Comparison of ENCODE assay signal across 8 cellular contexts in genomic region chr7:2314209-2314955, GRCh38. TPM values are rescaled to one million over a fixed set of nuclear protein-coding genes. Genes with fewer than 3 reads are reported as not detected.
A peak's percentile ranks its signal among the peaks of the same experiment; 100 is the strongest.
DNase-seq lines count a peak whose midpoint lies in the region; ATAC-seq and TF ChIP-seq lines count a peak whose summit lies in the region.

A gene with protein sequence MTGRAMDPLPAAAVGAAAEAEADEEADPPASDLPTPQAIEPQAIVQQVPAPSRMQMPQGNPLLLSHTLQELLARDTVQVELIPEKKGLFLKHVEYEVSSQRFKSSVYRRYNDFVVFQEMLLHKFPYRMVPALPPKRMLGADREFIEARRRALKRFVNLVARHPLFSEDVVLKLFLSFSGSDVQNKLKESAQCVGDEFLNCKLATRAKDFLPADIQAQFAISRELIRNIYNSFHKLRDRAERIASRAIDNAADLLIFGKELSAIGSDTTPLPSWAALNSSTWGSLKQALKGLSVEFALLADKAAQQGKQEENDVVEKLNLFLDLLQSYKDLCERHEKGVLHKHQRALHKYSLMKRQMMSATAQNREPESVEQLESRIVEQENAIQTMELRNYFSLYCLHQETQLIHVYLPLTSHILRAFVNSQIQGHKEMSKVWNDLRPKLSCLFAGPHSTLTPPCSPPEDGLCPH (minus strand): TSS chr7:2314441. CDS start chr7:2314421, 20 bp downstream.

- H3K4me3 Mint-ChIP-seq in activated CD4-positive, alpha-beta T cell treated with anti-CD3 and anti-CD28 coated beads for 36 hours: no peak within 1 kb of the TSS

- intact Hi-C loops in activated CD4-positive, alpha-beta T cell treated with anti-CD3 and anti-CD28 coated beads for 36 hours (cut with DNase I, micrococcal nuclease): loop anchor here (1.0 to 5.0 kb wide), 17 partner anchors 40 to 1272 kb away; partner anchors contain the start of genes EIF3B (in 2 of the 2), TTYH3 (in 2 of the 2), BRAT1 (in 1 of the 2) and CHST12 (in 1 of the 2)

- POLR2A ChIA-PET in activated CD4-positive, alpha-beta T cell treated with anti-CD3 and anti-CD28 coated beads for 36 hours (lab: Charles Lee): no interaction called here

- H3K4me1 Mint-ChIP-seq in activated CD4-positive, alpha-beta T cell treated with anti-CD3 and anti-CD28 coated beads for 36 hours: peaks cover 8% of the 10 kb centered on the region

- H3K27ac Mint-ChIP-seq in activated CD4-positive, alpha-beta T cell treated with anti-CD3 and anti-CD28 coated beads for 36 hours: peak within 1 kb of the TSS; percentile 62

- H3K9me3 Mint-ChIP-seq in activated CD4-positive, alpha-beta T cell treated with anti-CD3 and anti-CD28 coated beads for 36 hours (ENCODE audit: low read depth): no peaks in the 10 kb centered on the region

- no peaks in the 10 kb centered on the region for H3K36me3 Mint-ChIP-seq in activated CD4-positive, alpha-beta T cell treated with anti-CD3 and anti-CD28 coated beads for 36 hours (ENCODE audit: low read depth)

- CTCF ChIA-PET in activated CD4-positive, alpha-beta T cell treated with anti-CD3 and anti-CD28 coated beads for 36 hours (lab: Charles Lee): no interaction called here

- peak; percentile 78 for TF ChIP-seq POLR2A in GM19193 (IDR thresholded peaks at IDR 0.05; ENCODE audit: extremely low read depth, insufficient read depth, insufficient read length)

- peak; percentile 57 to 75 for DNase-seq in AML-193 (lab: John Stamatoyannopoulos, UW)
- DNase-seq in NCI-H446 treated with DMSO at 0.1 percent for 48 hours (lab: John Stamatoyannopoulos, UW): peak; percentile 65
- DNase-seq in activated CD4-positive, alpha-beta T cell treated with anti-CD3 and anti-CD28 coated beads for 36 hours: peak; percentile 97
- peak; percentile 89 for DNase-seq in choroid plexus epithelial cell (ENCODE audit: low read depth)
- peak; percentile 93 for DNase-seq in kidney tubule cell (ENCODE audit: low spot score)
- peak; percentile 93 to 97 for DNase-seq in stimulated activated CD4-positive, alpha-beta T cell treated with anti-CD3 and anti-CD28 coated beads, Interleukin-1b, Interleukin-23, amount 100 ng/mL, for 1 hour (ENCODE audit: low read depth in 2 of 2)

- ATAC-seq in HG03378 (IDR thresholded peaks at IDR 0.05; ENCODE audit: unreplicated experiment): peak; percentile 58
- ATAC-seq in activated CD4-positive, alpha-beta T cell treated with anti-CD3 and anti-CD28 coated beads for 36 hours: peak; percentile 89

- no peaks in the 10 kb centered on the region for H3K27me3 Mint-ChIP-seq in activated CD4-positive, alpha-beta T cell treated with anti-CD3 and anti-CD28 coated beads for 36 hours

- TF ChIP-seq CTCF in choroid plexus epithelial cell (conservative IDR thresholded peaks at IDR 0.05; ENCODE audit: low read depth, low read length): no peak

- H3K4me3 ChIP-seq in choroid plexus epithelial cell (ENCODE audit: low read depth, low read length): peak within 1 kb of the TSS; percentile 95

RNA-seq across cellular contexts. Expression of the gene that starts here (rescaled TPM):
- 10 to 100 TPM; 37.1 to 42.4 TPM for total RNA-seq in activated CD4-positive, alpha-beta T cell treated with anti-CD3 and anti-CD28 coated beads for 36 hours

Comparison
In these comparisons a context has a peak if more than half of its experiments do, and no peak if none do; other contexts are left out.
1. Peak in every context shown above with its lines: DNase-seq, ATAC-seq and H3K4me3 ChIP-seq.